Comparison of ENCODE assay signal across 9 cellular contexts in the genomic region with DNA sequence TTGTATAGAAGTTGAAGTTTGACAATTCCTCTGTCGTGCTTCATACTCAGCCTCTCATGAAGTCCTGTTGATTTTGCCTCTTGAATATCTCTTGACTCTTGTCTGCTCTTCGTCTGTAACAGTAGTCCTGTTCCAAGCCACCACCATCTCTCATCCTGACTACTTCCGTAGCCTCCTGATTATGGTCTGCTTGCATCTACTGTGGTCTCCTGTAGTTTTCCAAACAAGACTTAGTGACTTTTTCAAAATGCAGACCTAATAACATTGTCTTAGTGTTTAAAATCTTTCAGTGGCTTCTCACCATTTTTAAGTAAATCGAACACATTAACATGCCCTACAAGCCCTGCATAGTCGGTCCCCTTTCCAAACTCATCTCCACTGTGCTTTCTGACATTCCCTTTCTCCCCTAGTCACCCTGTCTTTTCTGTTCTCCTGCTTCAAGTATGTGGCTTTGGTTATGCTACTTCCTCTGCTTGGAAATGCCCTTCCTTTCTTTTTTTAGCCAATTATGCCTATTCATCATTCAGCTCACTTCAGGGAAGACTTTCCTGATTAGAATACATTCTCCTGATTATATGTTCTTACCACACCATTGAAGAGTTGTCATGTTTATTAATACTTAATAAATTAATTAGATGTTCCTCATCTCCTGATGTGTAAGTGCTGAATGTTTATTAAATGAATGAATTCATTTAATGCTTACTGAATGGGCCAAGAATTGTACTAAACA. TPM values are rescaled to one million over a fixed set of nuclear protein-coding genes. Genes with fewer than 3 reads are reported as not detected.
A peak's percentile ranks its signal among the peaks of the same experiment; 100 is the strongest.
DNase-seq lines count a peak whose midpoint lies in the region; ATAC-seq and TF ChIP-seq lines count a peak whose summit lies in the region.
"Had no signal": no experiment of that assay in that cellular context is flagged by ENCODE, and none has a peak within 500 bp of the region (broad histone marks: within the 10 kb centered on the region; RNA-seq: fewer than 3 reads in every experiment).

No MANE protein-coding gene starts in this region.

- H3K4me1 ChIP-seq in Loucy (ENCODE audit: insufficient read depth, low read length, poor library complexity, severe bottlenecking) (peaks cover 63% of the 10 kb centered on the region), colonic mucosa (peaks cover 4% of the 10 kb centered on the region)

- in situ Hi-C loops in Caki2 (cut with HindIII; ENCODE audit: low pct_unique_long_range_greater_than_20kb, low sequenced_read_pairs) = no loop called here

- H3K4me3 ChIP-seq in Loucy (ENCODE audit: low read length, poor library complexity, severe bottlenecking) (peak overlapping the region; percentile 99), colonic mucosa (peak overlapping the region; percentile 88)

- ATAC-seq in HG03469 (IDR thresholded peaks at IDR 0.05; ENCODE audit: unreplicated experiment) (no peak), HG03097 (IDR thresholded peaks at IDR 0.05; ENCODE audit: low FRiP score, unreplicated experiment) (no peak)

- no peaks in the 10 kb centered on the region for H3K9me3 ChIP-seq in Loucy (ENCODE audit: insufficient read depth, low read depth, low read length)
- no peaks in the 10 kb centered on the region for H3K9me3 ChIP-seq in colonic mucosa

- no peaks in the 10 kb centered on the region for H3F3A ChIP-seq in Loucy (ENCODE audit: low read depth)

- peaks cover 34% of the 10 kb centered on the region for H3K4me1 Mint-ChIP-seq in nephron

- TF ChIP-seq CTCF in Loucy (conservative IDR thresholded peaks at IDR 0.05; ENCODE audit: low read length) = no peak
- TF ChIP-seq CTCF in colonic mucosa (IDR thresholded peaks at IDR 0.05) = no peak
- TF ChIP-seq CTCF in nephron (IDR thresholded peaks at IDR 0.05; ENCODE audit: unreplicated experiment in 3 of 3) = no peak

- H3K4me3 Mint-ChIP-seq in nephron = peak overlapping the region; percentile 98 to 99 (median 98)

- no peaks in the 10 kb centered on the region for H3K27me3 ChIP-seq in Loucy (ENCODE audit: insufficient read depth, low read length, poor library complexity, severe bottlenecking)
- no peaks in the 10 kb centered on the region for H3K27me3 ChIP-seq in colonic mucosa

- H2AFZ ChIP-seq in Loucy (ENCODE audit: low read length) = no peak overlapping the region

- peaks cover 10% of the 10 kb centered on the region for H3K36me3 Mint-ChIP-seq in nephron (ENCODE audit: low read depth)

- peak; percentile 2 for DNase-seq in Caki2 (ENCODE audit: low read depth)
- DNase-seq in colonic mucosa = no peak
- no peak for DNase-seq in NCI-H345 treated with DMSO at 0.1 percent for 48 hours (lab: John Stamatoyannopoulos, UW; ENCODE audit: unreplicated experiment)
- DNase-seq in cerebellum (ENCODE audit: low spot score) = no peak
- DNase-seq: activated CD8-positive, alpha-beta memory T cell treated with anti-CD3 and anti-CD28 coated beads, Interleukin-2, amount 50 U/mL, for 4 hours had no signal

- no peaks in the 10 kb centered on the region for H3K27me3 Mint-ChIP-seq in nephron (ENCODE audit: low read depth)

- no peaks in the 10 kb centered on the region for H3K9me3 Mint-ChIP-seq in nephron

- H3K36me3 ChIP-seq in Loucy (ENCODE audit: insufficient read depth, low read length) (no peaks in the 10 kb centered on the region), colonic mucosa (no peaks in the 10 kb centered on the region)

- H4K20me1 ChIP-seq in Loucy (ENCODE audit: insufficient read depth, low read length, poor library complexity, severe bottlenecking) = peaks cover 61% of the 10 kb centered on the region

- no peaks in the 10 kb centered on the region for H3K9me2 ChIP-seq in Loucy (replicated peaks; ENCODE audit: low read depth, low read length)

- no peak overlapping the region for H3K27ac ChIP-seq in colonic mucosa

- intact Hi-C loops in colonic mucosa (cut with DNase I) = no loop called here

- H3K27ac Mint-ChIP-seq in nephron = peak overlapping the region; percentile 86 to 99 (median 98)

- H3K4me2 ChIP-seq in Loucy (ENCODE audit: low read depth, low read length, poor library complexity, severe bottlenecking) = peak overlapping the region; percentile 73

- H3K9ac ChIP-seq in Loucy (ENCODE audit: low read depth, low read length, poor library complexity, severe bottlenecking) (peak overlapping the region; percentile 94), colonic mucosa (ENCODE audit: low read depth in 2 of 2, low read length in 2 of 2) (peak overlapping the region in 1 of 2 donors; percentile 57)

- peaks cover 68% of the 10 kb centered on the region for H3K79me2 ChIP-seq in Loucy (ENCODE audit: insufficient read depth, low read length)

RNA-seq across cellular contexts. Expression of a gene that starts 2.0 kb away (rescaled TPM):
- total RNA-seq in Caki2 (2014; rRNA removed; shearing (Covaris generic); ENCODE audit: low replicate concordance) = 1.8 and 3.0 TPM in 2 replicates
- total RNA-seq in colonic mucosa = 10 to 100 TPM; 58.4 to 91.1 TPM
- 107 TPM for total RNA-seq in cerebellum

RNA-seq across cellular contexts. Expression of a gene that starts 2.1 kb away (rescaled TPM):
- total RNA-seq in Caki2 (2014; rRNA removed; shearing (Covaris generic); ENCODE audit: low replicate concordance) = 2.0 TPM in 1 of 2 replicates, not detected in the other
- total RNA-seq in colonic mucosa (1 to 10 TPM; 2.8 to 2.9 TPM), cerebellum (2.8 TPM)

Comparison
In these comparisons a context has a peak if more than half of its experiments do, and no peak if none do; other contexts are left out.
1. RNA of a gene that starts 2.0 kb away (total RNA-seq): 107 TPM in cerebellum (single experiment) and 58.4 to 91.1 TPM in colonic mucosa; 1.8 to 3.0 TPM in Caki2; every median in the first group is over 10 times any median in the second.